ENCODE assay signal across 1 cellular context in genomic region chr14:72830356-72830755, GRCh38.
TF ChIP-seq lines count a peak whose summit lies in the region.

No MANE protein-coding gene starts in this region.

TF ChIP-seq in IMR-90, 13 proteins besides CTCF, POLR2A, EP300 and RAD21:
- TF ChIP-seq RCOR1 (IDR thresholded peaks at IDR 0.05; ENCODE audit: insufficient replicate concordance, low read length) (no peak), MXI1 (IDR thresholded peaks at IDR 0.05; ENCODE audit: borderline replicate concordance, low read depth, low read length) (no peak), RFX5 (IDR thresholded peaks at IDR 0.05; ENCODE audit: low read depth, low read length) (no peak), MAFK (IDR thresholded peaks at IDR 0.05; ENCODE audit: low read depth, low read length) (no peak), MAZ (IDR thresholded peaks at IDR 0.05; ENCODE audit: borderline replicate concordance, low read depth, low read length) (no peak)
